Comparison of ENCODE assay signal across 14 cellular contexts in genomic region chr9:92707530-92707929, GRCh38. TPM values are rescaled to one million over a fixed set of nuclear protein-coding genes. Genes with fewer than 3 reads are reported as not detected.
A peak's percentile ranks its signal among the peaks of the same experiment; 100 is the strongest.
DNase-seq lines count a peak whose midpoint lies in the region; ATAC-seq, FAIRE-seq and TF ChIP-seq lines count a peak whose summit lies in the region.
"Had no signal": no experiment of that assay in that cellular context is flagged by ENCODE, and none has a peak within 500 bp of the region (broad histone marks: within the 10 kb centered on the region; RNA-seq: fewer than 3 reads in every experiment).

No MANE protein-coding gene starts in this region.

- H3K9ac ChIP-seq in PC-3 (ENCODE audit: low read length) (no peak overlapping the region), astrocyte (ENCODE audit: low read length) (no peak overlapping the region)
- H3K9ac ChIP-seq: BLaER1 had no signal

- no peak for ATAC-seq in PC-3
- ATAC-seq in GM18907 (IDR thresholded peaks at IDR 0.05; ENCODE audit: unreplicated experiment), result no peak
- ATAC-seq in GM19467 (IDR thresholded peaks at IDR 0.05; ENCODE audit: unreplicated experiment), result no peak

- no peak overlapping the region for H2AFZ ChIP-seq in PC-3 (ENCODE audit: low read length)
- no peak overlapping the region for H2AFZ ChIP-seq in astrocyte (ENCODE audit: low read depth, low read length)

- H3K27me3 Mint-ChIP-seq in astrocyte (ENCODE audit: low read depth, unreplicated experiment) (no peaks in the 10 kb centered on the region), nephron progenitor cell (ENCODE audit: low read depth, poor library complexity) (no peaks in the 10 kb centered on the region)

- H3K79me2 ChIP-seq in PC-3 (ENCODE audit: low read length) (no peaks in the 10 kb centered on the region), astrocyte (ENCODE audit: insufficient read depth, low read length) (peaks cover 5% of the 10 kb centered on the region)

- no peak for FAIRE-seq in astrocyte (lab: Jason Lieb, UNC)
- FAIRE-seq: H54 had no signal

- H3K36me3 Mint-ChIP-seq in astrocyte (ENCODE audit: low read depth, unreplicated experiment) (peaks cover 23% of the 10 kb centered on the region), nephron progenitor cell (ENCODE audit: low read depth) (peaks cover 68% of the 10 kb centered on the region)

- TF ChIP-seq CTCF in PC-3 (conservative IDR thresholded peaks at IDR 0.05; ENCODE audit: low read depth, low read length) (no peak), astrocyte (IDR thresholded peaks at IDR 0.05; ENCODE audit: insufficient read depth, low read depth, low read length) (no peak), epithelial cell of esophagus (IDR thresholded peaks at IDR 0.05; ENCODE audit: insufficient read depth, low read depth, low read length, missing control alignments) (no peak), nephron progenitor cell (IDR thresholded peaks at IDR 0.05) (no peak)

- POLR2A ChIA-PET in PC-3 (lab: Charles Lee; ENCODE audit: unreplicated experiment), result no interaction called here

- H3K4me3 ChIP-seq in PC-3 (ENCODE audit: low read length), result no peak overlapping the region
- no peak overlapping the region for H3K4me3 ChIP-seq in astrocyte (ENCODE audit: insufficient read depth, low read depth, low read length)
- H3K4me3 ChIP-seq in epithelial cell of esophagus (ENCODE audit: low read length), result no peak overlapping the region
- H3K4me3 ChIP-seq: BLaER1, SJCRH30 had no signal

- peaks cover 2% of the 10 kb centered on the region; the same call in 1 of the 2 replicates for H3K36me3 ChIP-seq in PC-3 (ENCODE audit: low read depth, low read length)
- H3K36me3 ChIP-seq in astrocyte (ENCODE audit: insufficient read depth, low read length), result peaks cover 11% of the 10 kb centered on the region

- no peaks in the 10 kb centered on the region for H3K9me2 ChIP-seq in PC-3 (replicated peaks; ENCODE audit: low read length)

- H3K27ac ChIP-seq in PC-3 (ENCODE audit: low read length) (peak overlapping the region; percentile 93; the same call in 1 of the 2 replicates), astrocyte (ENCODE audit: low read depth, low read length) (no peak overlapping the region)
- H3K27ac ChIP-seq: BLaER1, SJCRH30 had no signal

- H3K4me2 ChIP-seq in PC-3 (ENCODE audit: low read length), result no peak overlapping the region
- H3K4me2 ChIP-seq in astrocyte (ENCODE audit: low read length), result no peak overlapping the region
- H3K4me2 ChIP-seq: BLaER1 had no signal

- H3K9me3 Mint-ChIP-seq in astrocyte (ENCODE audit: unreplicated experiment), result peaks cover 3% of the 10 kb centered on the region
- peaks cover 7% of the 10 kb centered on the region for H3K9me3 Mint-ChIP-seq in nephron progenitor cell

- peaks cover 1% of the 10 kb centered on the region for H3K4me1 Mint-ChIP-seq in astrocyte (ENCODE audit: low read depth, unreplicated experiment)
- peaks cover 25% of the 10 kb centered on the region for H3K4me1 Mint-ChIP-seq in nephron progenitor cell

- H4K20me1 ChIP-seq in PC-3 (ENCODE audit: low read length) (no peaks in the 10 kb centered on the region), astrocyte (ENCODE audit: insufficient read depth, low read length) (peaks cover 12% of the 10 kb centered on the region)
- H4K20me1 ChIP-seq: BLaER1 had no signal

- H3K4me3 Mint-ChIP-seq in astrocyte (ENCODE audit: unreplicated experiment), result no peak overlapping the region
- H3K4me3 Mint-ChIP-seq in nephron progenitor cell, result no peak overlapping the region

- no peaks in the 10 kb centered on the region for H3K9me3 ChIP-seq in PC-3 (ENCODE audit: low read length)
- H3K9me3 ChIP-seq in astrocyte (ENCODE audit: insufficient read depth, low read depth, low read length), result no peaks in the 10 kb centered on the region
- H3K9me3 ChIP-seq: SJCRH30 had no signal

- no peaks in the 10 kb centered on the region for H3F3A ChIP-seq in PC-3 (ENCODE audit: low read length, unreplicated experiment)

- H3K27ac Mint-ChIP-seq in astrocyte (ENCODE audit: unreplicated experiment) (no peak overlapping the region), nephron progenitor cell (peak overlapping the region; percentile 27)

- intact Hi-C loops in PC-3 (cut with micrococcal nuclease), result no loop called here

- H3K4me1 ChIP-seq in PC-3 (ENCODE audit: insufficient read depth, low read length) (peaks cover 26% of the 10 kb centered on the region), astrocyte (ENCODE audit: insufficient read depth, low read length) (no peaks in the 10 kb centered on the region)
- H3K4me1 ChIP-seq: SJCRH30 had no signal

- CTCF ChIA-PET in PC-3 (lab: Charles Lee), result no interaction called here

- H3K27me3 ChIP-seq in PC-3 (ENCODE audit: low read length) (no peaks in the 10 kb centered on the region), astrocyte (ENCODE audit: insufficient read depth, low read length) (no peaks in the 10 kb centered on the region)
- H3K27me3 ChIP-seq: BLaER1, SJCRH30 had no signal

- peak; percentile 35 for DNase-seq in PC-3
- DNase-seq in astrocyte (ENCODE audit: low read depth), result peak; percentile 14
- DNase-seq in epithelial cell of esophagus (ENCODE audit: low read depth), result peak; percentile 29
- DNase-seq in nephron progenitor cell, result no peak
- no peak for DNase-seq in AG20443 (ENCODE audit: low spot score)
- DNase-seq: DMS 273 treated with DMSO at 0.1 percent for 48 hours, NCI-H1930, NCI-H510A treated with DMSO at 0.1 percent for 48 hours, RPMI8226, SJCRH30 had no signal

- BruUV-seq in PC-3 (replicated peaks; lab: Mats Ljungman, UMichigan), result no TSS peak

RNA-seq across cellular contexts. Expression of gene IPPK, which starts 37.6 kb away (rescaled TPM):
- total RNA-seq in PC-3 (2014; rRNA removed) (10.6 and 13.2 TPM in 2 replicates), astrocyte (11.3 and 14.1 TPM in 2 replicates)

RNA-seq across cellular contexts. Expression of gene BICD2, which starts 57.1 kb away (rescaled TPM):
- total RNA-seq in PC-3 (2014; rRNA removed) (26.3 and 36.9 TPM in 2 replicates), astrocyte (45.9 and 48.2 TPM in 2 replicates)

Comparison
In these comparisons a context has a peak if more than half of its experiments do, and no peak if none do; other contexts are left out.
1. DNase-seq: peak in PC-3 (single experiment), astrocyte (single experiment) and epithelial cell of esophagus (single experiment); none in nephron progenitor cell (single experiment) and AG20443 (single experiment).